In the genomic region with DNA sequence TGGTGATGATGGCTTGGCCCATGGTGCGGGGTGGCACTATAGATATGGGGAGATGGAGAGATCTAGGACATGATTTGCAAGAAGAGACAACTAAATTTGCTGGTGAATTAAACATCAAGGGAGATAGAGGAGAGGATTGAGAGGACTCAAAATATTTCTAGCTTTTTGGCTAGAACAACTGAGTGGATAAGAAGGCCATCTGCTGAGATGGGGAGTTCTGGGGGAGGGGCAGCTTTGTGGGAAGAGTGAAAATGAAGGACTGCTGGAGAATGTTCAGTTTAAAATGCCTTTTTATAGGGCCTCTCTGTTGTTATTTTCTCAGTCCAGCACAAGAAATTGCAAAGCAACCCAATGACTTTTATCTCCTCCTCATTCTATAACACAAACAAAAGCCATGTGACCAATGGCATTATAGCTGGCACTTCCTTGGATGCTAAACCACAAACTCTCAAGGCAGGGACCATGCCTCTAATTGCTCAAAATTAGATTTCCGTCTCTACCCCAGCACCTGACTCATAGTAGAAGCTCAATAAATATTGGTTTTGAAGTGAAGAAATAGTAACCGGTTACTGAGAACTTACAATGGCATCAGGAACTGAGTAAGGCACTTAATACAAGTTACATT, we compare ENCODE assay signal across 16 cellular contexts. TPM values are rescaled to one million over a fixed set of nuclear protein-coding genes. Genes with fewer than 3 reads are reported as not detected.
"Had no signal": no experiment of that assay in that cellular context is flagged by ENCODE, and none has a peak within 500 bp of the region (broad histone marks: within the 10 kb centered on the region; RNA-seq: fewer than 3 reads in every experiment).

No MANE protein-coding gene starts in this region.

- H3K27ac ChIP-seq: colonic mucosa, thoracic aorta, vagina, VCaP had no signal

- ATAC-seq: heart left ventricle, left lobe of liver, natural killer cell had no signal

- H3K9me3 ChIP-seq: colonic mucosa, heart left ventricle, thoracic aorta, vagina had no signal

- H3K4me1 ChIP-seq: colonic mucosa, heart left ventricle, vagina had no signal

- DNase-seq: activated CD4-positive, alpha-beta memory T cell treated with anti-CD3 and anti-CD28 coated beads, Interleukin-2, amount 10 ng/mL, durations not matched to agents 7 days and 5 days; activated gamma-delta T cell; activated T-cell treated with anti-CD3 and anti-CD28 coated beads, Interleukin-2, amount 50 U/mL, for 48 hours; colonic mucosa; effector CD8-positive, alpha-beta T cell; foreskin melanocyte; heart left ventricle; mammary epithelial cell; natural killer cell; stimulated activated CD4-positive, alpha-beta T cell treated with anti-CD3 and anti-CD28 coated beads, Interleukin-2, amount 100 ng/mL, for 48 hours; T-helper 9 cell had no signal

- H3K4me3 ChIP-seq: colonic mucosa, heart left ventricle, thoracic aorta, vagina had no signal

- H3K27me3 ChIP-seq: colonic mucosa, heart left ventricle, vagina had no signal

- H3K36me3 ChIP-seq: colonic mucosa, heart left ventricle, thoracic aorta, vagina had no signal

RNA-seq across cellular contexts. Expression of a gene that starts 29.8 kb away (rescaled TPM):
- total RNA-seq: bronchial epithelial cell had no signal
